In the genomic region with DNA sequence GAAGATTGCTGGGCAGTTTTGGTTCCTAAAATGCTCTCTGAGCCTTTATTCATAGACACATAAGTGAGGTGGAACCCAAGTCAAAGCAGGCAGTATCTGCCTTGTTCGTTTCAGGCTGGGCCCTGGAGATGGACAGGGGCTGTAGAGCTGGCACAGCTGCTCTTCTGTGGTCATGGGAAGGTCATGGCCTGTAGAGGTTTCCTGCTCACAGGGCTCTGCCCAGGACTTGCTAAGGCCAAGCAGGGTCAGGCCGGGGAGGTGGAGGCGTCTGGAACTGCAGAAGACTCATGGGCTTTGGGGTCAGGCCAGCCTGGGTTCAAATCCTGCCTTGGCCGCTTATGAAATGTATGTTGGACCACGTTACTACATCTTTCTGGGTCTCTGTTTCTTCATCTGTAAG, we compare ENCODE assay signal across 1 cellular context.
TF ChIP-seq lines count a peak whose summit lies in the region.

No MANE protein-coding gene starts in this region.

TF ChIP-seq in IMR-90, 13 proteins besides CTCF, POLR2A, EP300 and RAD21 (continued from another document):
- TF ChIP-seq, protein P1, sequence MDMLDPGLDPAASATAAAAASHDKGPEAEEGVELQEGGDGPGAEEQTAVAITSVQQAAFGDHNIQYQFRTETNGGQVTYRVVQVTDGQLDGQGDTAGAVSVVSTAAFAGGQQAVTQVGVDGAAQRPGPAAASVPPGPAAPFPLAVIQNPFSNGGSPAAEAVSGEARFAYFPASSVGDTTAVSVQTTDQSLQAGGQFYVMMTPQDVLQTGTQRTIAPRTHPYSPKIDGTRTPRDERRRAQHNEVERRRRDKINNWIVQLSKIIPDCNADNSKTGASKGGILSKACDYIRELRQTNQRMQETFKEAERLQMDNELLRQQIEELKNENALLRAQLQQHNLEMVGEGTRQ (IDR thresholded peaks at IDR 0.05; ENCODE audit: low read depth, low read length), result no peak
- no peak for TF ChIP-seq NFE2L2 (IDR thresholded peaks at IDR 0.05; ENCODE audit: low read depth, low read length)
- TF ChIP-seq MXI1 (IDR thresholded peaks at IDR 0.05; ENCODE audit: borderline replicate concordance, low read depth, low read length), result no peak
- TF ChIP-seq, protein P2, sequence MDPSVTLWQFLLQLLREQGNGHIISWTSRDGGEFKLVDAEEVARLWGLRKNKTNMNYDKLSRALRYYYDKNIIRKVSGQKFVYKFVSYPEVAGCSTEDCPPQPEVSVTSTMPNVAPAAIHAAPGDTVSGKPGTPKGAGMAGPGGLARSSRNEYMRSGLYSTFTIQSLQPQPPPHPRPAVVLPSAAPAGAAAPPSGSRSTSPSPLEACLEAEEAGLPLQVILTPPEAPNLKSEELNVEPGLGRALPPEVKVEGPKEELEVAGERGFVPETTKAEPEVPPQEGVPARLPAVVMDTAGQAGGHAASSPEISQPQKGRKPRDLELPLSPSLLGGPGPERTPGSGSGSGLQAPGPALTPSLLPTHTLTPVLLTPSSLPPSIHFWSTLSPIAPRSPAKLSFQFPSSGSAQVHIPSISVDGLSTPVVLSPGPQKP (IDR thresholded peaks at IDR 0.05; ENCODE audit: borderline replicate concordance, low read depth, low read length), result no peak
- no peak for TF ChIP-seq SMC3 (IDR thresholded peaks at IDR 0.05; ENCODE audit: low read depth, low read length)
- TF ChIP-seq CEBPB (IDR thresholded peaks at IDR 0.05; ENCODE audit: low read depth, low read length), result no peak
- TF ChIP-seq MAZ (IDR thresholded peaks at IDR 0.05; ENCODE audit: borderline replicate concordance, low read depth, low read length), result no peak
- no peak for TF ChIP-seq MAFK (IDR thresholded peaks at IDR 0.05; ENCODE audit: low read depth, low read length)
- no peak for TF ChIP-seq RFX5 (IDR thresholded peaks at IDR 0.05; ENCODE audit: low read depth, low read length)
- no peak for TF ChIP-seq BHLHE40 (IDR thresholded peaks at IDR 0.05; ENCODE audit: low read depth, low read length)
